In the genomic region with DNA sequence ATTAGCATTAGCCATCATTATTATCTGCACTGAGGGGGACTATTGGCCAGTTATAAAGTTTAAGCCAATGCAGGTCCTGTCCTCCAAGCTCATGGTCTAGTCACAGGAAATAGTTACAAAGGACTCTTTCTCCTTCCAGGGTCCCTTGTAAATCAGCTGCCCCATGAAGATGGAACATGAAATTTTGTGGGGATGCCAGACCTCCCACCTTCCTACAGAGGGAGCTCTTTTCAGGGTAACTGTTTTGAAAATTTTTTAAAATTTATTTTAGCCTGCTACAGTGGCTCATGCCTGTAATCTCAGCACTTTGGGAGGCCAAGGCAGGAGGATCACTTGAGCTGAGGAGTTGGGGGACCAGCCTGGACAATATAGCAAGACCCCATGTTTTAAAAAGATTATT, we compare ENCODE assay signal across 12 cellular contexts.
DNase-seq lines count a peak whose midpoint lies in the region; ATAC-seq, FAIRE-seq and TF ChIP-seq lines count a peak whose summit lies in the region.
"Had no signal": no experiment of that assay in that cellular context is flagged by ENCODE, and none has a peak within 500 bp of the region (broad histone marks: within the 10 kb centered on the region; RNA-seq: fewer than 3 reads in every experiment).

No MANE protein-coding gene starts in this region.

- no peaks in the 10 kb centered on the region for H3K27me3 ChIP-seq in DOHH2 (ENCODE audit: control insufficient read depth, low read length)
- no peaks in the 10 kb centered on the region for H3K27me3 ChIP-seq in Karpas-422 (ENCODE audit: low read length)
- no peaks in the 10 kb centered on the region for H3K27me3 ChIP-seq in bronchial epithelial cell (ENCODE audit: control insufficient read depth, insufficient read depth, low read length)
- no peaks in the 10 kb centered on the region for H3K27me3 ChIP-seq in lower lobe of right lung (ENCODE audit: low read depth)
- H3K27me3 ChIP-seq: dorsolateral prefrontal cortex had no signal

- H3K4me3 ChIP-seq in DOHH2 (ENCODE audit: low read length) (no peak overlapping the region), Karpas-422 (ENCODE audit: low read length) (no peak overlapping the region), bronchial epithelial cell (ENCODE audit: low read depth, low read length) (no peak overlapping the region), lower lobe of right lung (no peak overlapping the region)
- H3K4me3 ChIP-seq: dorsolateral prefrontal cortex, psoas muscle had no signal

- H3K4me2 ChIP-seq in DOHH2 (ENCODE audit: low read length) (peak overlapping the region; percentile 41; the same call in 1 of the 2 replicates), Karpas-422 (ENCODE audit: low read depth, low read length, poor library complexity, severe bottlenecking) (no peak overlapping the region)

- DNase-seq in Karpas-422 (peak; percentile 72), bronchial epithelial cell (ENCODE audit: low read depth) (no peak), lower lobe of right lung (no peak), omental fat pad (ENCODE audit: low spot score) (no peak), HPDE6-E6E7 (ENCODE audit: extremely low spot score) (no peak)
- DNase-seq: dorsolateral prefrontal cortex; NK-92 treated with Interleukin-12 subunit alpha and Interleukin-12 subunit beta, amount 100 ng/mL, for 24 hours; psoas muscle had no signal

- H3K9me2 ChIP-seq in DOHH2 (replicated peaks; ENCODE audit: control insufficient read depth, low read length) (no peaks in the 10 kb centered on the region), Karpas-422 (replicated peaks; ENCODE audit: insufficient read depth, low read length) (no peaks in the 10 kb centered on the region)

- FAIRE-seq in bronchial epithelial cell (lab: Jason Lieb, UNC) = no peak

- TF ChIP-seq CTCF in DOHH2 (IDR thresholded peaks at IDR 0.05; ENCODE audit: low read depth, low read length, poor library complexity, severe bottlenecking) (peak; percentile 79), bronchial epithelial cell (IDR thresholded peaks at IDR 0.05; ENCODE audit: insufficient read depth, low read length, severe bottlenecking) (peak; percentile 46), lower lobe of right lung (IDR thresholded peaks at IDR 0.05) (peak; percentile 16), omental fat pad (IDR thresholded peaks at IDR 0.05) (no peak)

- H3K4me1 ChIP-seq in DOHH2 (ENCODE audit: control insufficient read depth, low read length) (peaks cover 50% of the 10 kb centered on the region), Karpas-422 (ENCODE audit: low read length) (peaks cover 34% of the 10 kb centered on the region), lower lobe of right lung (peaks cover 6% of the 10 kb centered on the region)
- H3K4me1 ChIP-seq: psoas muscle had no signal

- H3F3A ChIP-seq in DOHH2 (ENCODE audit: control insufficient read depth, insufficient read depth) = peaks cover 26% of the 10 kb centered on the region

- H2AFZ ChIP-seq in Karpas-422 (ENCODE audit: low read length) = no peak overlapping the region

- H4K20me1 ChIP-seq in DOHH2 (ENCODE audit: control insufficient read depth, insufficient read depth, low read depth, low read length) (no peaks in the 10 kb centered on the region), Karpas-422 (ENCODE audit: insufficient read depth, low read depth, low read length) (no peaks in the 10 kb centered on the region)

- H3K27ac ChIP-seq in DOHH2 (ENCODE audit: low read depth, low read length) (peak overlapping the region; percentile 58), Karpas-422 (ENCODE audit: low read length) (0 out of 2 replicates have a peak overlapping the region, but pooled peaks have one; percentile 9), lower lobe of right lung (no peak overlapping the region)
- H3K27ac ChIP-seq: dorsolateral prefrontal cortex, psoas muscle had no signal

- ATAC-seq in lower lobe of right lung (no peak), omental fat pad (ENCODE audit: low FRiP score) (no peak), GM19395 (IDR thresholded peaks at IDR 0.05; ENCODE audit: unreplicated experiment) (no peak), HG02759 (IDR thresholded peaks at IDR 0.05; ENCODE audit: unreplicated experiment) (no peak)
- ATAC-seq: activated naive CD4-positive, alpha-beta T cell treated with anti-CD3 and anti-CD28 coated beads, Interleukin-2, amount 50 U/mL, for 72 hours; psoas muscle had no signal

- no peak overlapping the region for H3K9ac ChIP-seq in Karpas-422 (ENCODE audit: low read length)

- no peaks in the 10 kb centered on the region for H3K79me2 ChIP-seq in DOHH2 (ENCODE audit: control insufficient read depth, low read length)
- no peaks in the 10 kb centered on the region for H3K79me2 ChIP-seq in Karpas-422 (ENCODE audit: low read length)

- H3K36me3 ChIP-seq in DOHH2 (ENCODE audit: control insufficient read depth, low read length) = no peaks in the 10 kb centered on the region
- H3K36me3 ChIP-seq in Karpas-422 (ENCODE audit: insufficient read depth, low read length) = no peaks in the 10 kb centered on the region
- no peaks in the 10 kb centered on the region for H3K36me3 ChIP-seq in bronchial epithelial cell (ENCODE audit: control insufficient read depth, insufficient read depth, low read length)
- no peaks in the 10 kb centered on the region for H3K36me3 ChIP-seq in lower lobe of right lung

- intact Hi-C loops in lower lobe of right lung (cut with DNase I) = no loop called here

- H3K9me3 ChIP-seq in DOHH2 (ENCODE audit: control insufficient read depth, insufficient read depth, low read length) (no peaks in the 10 kb centered on the region), Karpas-422 (ENCODE audit: low read length) (no peaks in the 10 kb centered on the region), lower lobe of right lung (no peaks in the 10 kb centered on the region)
- H3K9me3 ChIP-seq: psoas muscle had no signal

Comparison
In these comparisons a context has a peak if more than half of its experiments do, and no peak if none do; other contexts are left out.
1. CTCF ChIP-seq: peak in DOHH2 (single experiment), bronchial epithelial cell (single experiment) and lower lobe of right lung (single experiment); none in omental fat pad (0 of 3).